Comparison of ENCODE assay signal across 8 cellular contexts in genomic region chr16:25257504-25257955, GRCh38. TPM values are rescaled to one million over a fixed set of nuclear protein-coding genes. Genes with fewer than 3 reads are reported as not detected.
DNase-seq lines count a peak whose midpoint lies in the region; FAIRE-seq and TF ChIP-seq lines count a peak whose summit lies in the region.

Gene ZKSCAN2, minus strand, starts transcription at chr16:25257845. Its CDS starts 718 bp downstream, at chr16:25257127.

- H3K4me3 Mint-ChIP-seq in HFFc6 (peak within 1 kb of the TSS; percentile 89), astrocyte (ENCODE audit: unreplicated experiment) (peak within 1 kb of the TSS; percentile 96)

- H3K36me3 Mint-ChIP-seq in HFFc6 (ENCODE audit: low read depth) (no peaks in the 10 kb centered on the region), astrocyte (ENCODE audit: low read depth, unreplicated experiment) (peaks cover 4% of the 10 kb centered on the region)

- H3K4me1 Mint-ChIP-seq in HFFc6 (ENCODE audit: low read depth) (peaks cover 46% of the 10 kb centered on the region), astrocyte (ENCODE audit: low read depth, unreplicated experiment) (peaks cover 18% of the 10 kb centered on the region)

- peaks cover 4% of the 10 kb centered on the region for H3K27me3 Mint-ChIP-seq in HFFc6 (ENCODE audit: insufficient read depth)
- H3K27me3 Mint-ChIP-seq in astrocyte (ENCODE audit: low read depth, unreplicated experiment), result no peaks in the 10 kb centered on the region

- H3K9ac ChIP-seq in astrocyte (ENCODE audit: low read length), result peak within 1 kb of the TSS; percentile 98

- peak; percentile 79 for TF ChIP-seq POLR2A in GM12891 (IDR thresholded peaks at IDR 0.05; ENCODE audit: low read depth, low read length)
- peak; percentile 80 for TF ChIP-seq POLR2A in NB4 (IDR thresholded peaks at IDR 0.05; ENCODE audit: extremely low read depth, insufficient read length)

- H3K4me3 ChIP-seq in NB4 (ENCODE audit: low read depth, low read length) (peak within 1 kb of the TSS; percentile 96), astrocyte (ENCODE audit: insufficient read depth, low read depth, low read length) (peak within 1 kb of the TSS; percentile 70), hepatocyte (peak within 1 kb of the TSS; percentile 92)

- peak within 1 kb of the TSS; percentile 97 for H2AFZ ChIP-seq in astrocyte (ENCODE audit: low read depth, low read length)
- H2AFZ ChIP-seq in hepatocyte, result peak within 1 kb of the TSS; percentile 93

- H3K9me3 Mint-ChIP-seq in HFFc6, result no peaks in the 10 kb centered on the region
- no peaks in the 10 kb centered on the region for H3K9me3 Mint-ChIP-seq in astrocyte (ENCODE audit: unreplicated experiment)

- no peaks in the 10 kb centered on the region for H3K36me3 ChIP-seq in astrocyte (ENCODE audit: insufficient read depth, low read length)
- no peaks in the 10 kb centered on the region for H3K36me3 ChIP-seq in hepatocyte (replicated peaks; ENCODE audit: insufficient read depth, low read depth)

- FAIRE-seq in GM12891 (lab: Jason Lieb, UNC) (peak; percentile 92), astrocyte (lab: Jason Lieb, UNC) (no peak)

- no peaks in the 10 kb centered on the region for H3K9me2 ChIP-seq in hepatocyte (replicated peaks; ENCODE audit: insufficient read depth)

- H3K27me3 ChIP-seq in astrocyte (ENCODE audit: insufficient read depth, low read length), result no peaks in the 10 kb centered on the region
- no peaks in the 10 kb centered on the region for H3K27me3 ChIP-seq in hepatocyte

- TF ChIP-seq CTCF in HFFc6 (IDR thresholded peaks at IDR 0.05) (no peak), NB4 (IDR thresholded peaks at IDR 0.05; ENCODE audit: low read depth, low read length) (no peak), astrocyte (IDR thresholded peaks at IDR 0.05; ENCODE audit: insufficient read depth, low read depth, low read length) (no peak), hepatocyte (IDR thresholded peaks at IDR 0.05; ENCODE audit: poor library complexity) (no peak)

- H3K4me1 ChIP-seq in astrocyte (ENCODE audit: insufficient read depth, low read length) (peaks cover 8% of the 10 kb centered on the region), hepatocyte (ENCODE audit: insufficient read depth) (peaks cover 12% of the 10 kb centered on the region)

- H3K9me3 ChIP-seq in astrocyte (ENCODE audit: insufficient read depth, low read depth, low read length) (no peaks in the 10 kb centered on the region), hepatocyte (ENCODE audit: low read depth) (no peaks in the 10 kb centered on the region)

- H3K4me2 ChIP-seq in astrocyte (ENCODE audit: low read length) (peak within 1 kb of the TSS; percentile 90), hepatocyte (peak within 1 kb of the TSS; percentile 95)

- peak within 1 kb of the TSS; percentile 96 for H3K27ac ChIP-seq in astrocyte (ENCODE audit: low read depth, low read length)
- H3K27ac ChIP-seq in hepatocyte, result peak within 1 kb of the TSS; percentile 100

- peak within 1 kb of the TSS; percentile 96 for H3K27ac Mint-ChIP-seq in HFFc6
- peak within 1 kb of the TSS; percentile 98 for H3K27ac Mint-ChIP-seq in astrocyte (ENCODE audit: unreplicated experiment)

- H4K20me1 ChIP-seq in astrocyte (ENCODE audit: insufficient read depth, low read length) (peaks cover 52% of the 10 kb centered on the region), hepatocyte (ENCODE audit: insufficient read depth, poor library complexity, severe bottlenecking) (peaks cover 34% of the 10 kb centered on the region)

- peak; percentile 80 for DNase-seq in GM12891 (ENCODE audit: insufficient read length, low spot score)
- DNase-seq in HFFc6, result peak; percentile 82
- DNase-seq in NB4 (ENCODE audit: low read depth), result peak; percentile 92
- peak; percentile 67 for DNase-seq in T-helper 22 cell (ENCODE audit: low read depth)
- DNase-seq in astrocyte (ENCODE audit: low read depth), result peak; percentile 77
- peak; percentile 97 for DNase-seq in hepatocyte (ENCODE audit: low spot score)
- DNase-seq in retina, result peak; percentile 97
- DNase-seq in NCI-H187 treated with DMSO at 0.1 percent for 48 hours (lab: John Stamatoyannopoulos, UW), result no peak

- WGBS in hepatocyte (ENCODE audit: low lambda C conversion rate, missing lambda C conversion rate), result under 1% methylated on average over 43 of the region's 65 CpGs

- H3K79me2 ChIP-seq in astrocyte (ENCODE audit: insufficient read depth, low read length) (peaks cover 54% of the 10 kb centered on the region), hepatocyte (peaks cover 63% of the 10 kb centered on the region)

TF ChIP-seq in GM12891, 5 proteins besides CTCF, POLR2A, EP300 and RAD21:
- no peak for TF ChIP-seq TAF1 (IDR thresholded peaks at IDR 0.05; ENCODE audit: low read depth, low read length)
- peak; percentile 52; the same call in 1 of the 2 replicates for TF ChIP-seq POU2F2 (IDR thresholded peaks at IDR 0.05; ENCODE audit: low read depth, low read length)
- TF ChIP-seq POLR2AphosphoS5 (IDR thresholded peaks at IDR 0.05; ENCODE audit: low read depth, low read length), result 0 out of 2 replicates have a peak, but pooled peaks have one; percentile 45

RNA-seq across cellular contexts. Expression of gene ZKSCAN2, which starts in this region (rescaled TPM):
- 1.6 TPM for polyA plus RNA-seq in GM12891 (2012; ENCODE audit: low read depth, missing spikeins)
- 1 to 10 TPM; 4.0 to 4.8 (median 4.2) TPM for total RNA-seq in HFFc6 (2021; fragmentation: NEBNext Ultra II Directional; extraction: Animal tissue kit (Norgen Biotek cat#: 25700))
- total RNA-seq in astrocyte (6.9 and 8.5 TPM in 2 replicates), hepatocyte (7.6 and 8.0 TPM in 2 replicates)
- 2.5 and 3.1 TPM in 2 replicates for polyA plus RNA-seq in hepatocyte
